ENCODE assay signal across 23 cellular contexts in the genomic region with DNA sequence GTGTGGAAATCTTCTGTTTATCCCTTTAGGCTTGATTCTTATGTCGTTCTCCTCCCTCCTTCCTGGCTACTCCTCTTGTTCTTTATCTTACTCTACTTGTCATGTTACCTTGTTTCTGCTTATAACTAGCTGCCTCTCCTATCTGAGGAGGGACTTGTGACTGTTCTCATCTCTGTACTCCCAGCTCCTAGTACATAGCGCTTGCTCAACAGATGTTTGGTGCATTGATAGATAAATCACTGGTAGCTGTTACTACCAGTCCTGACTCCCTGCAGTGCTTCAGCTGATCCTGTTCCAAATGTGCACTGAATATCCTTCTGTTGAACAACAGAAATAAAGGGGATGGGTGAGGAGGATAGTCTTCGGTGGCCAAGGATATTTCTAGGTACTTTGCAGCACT. TPM values are rescaled to one million over a fixed set of nuclear protein-coding genes. Genes with fewer than 3 reads are reported as not detected.
"Had no signal": no experiment of that assay in that cellular context is flagged by ENCODE, and none has a peak within 500 bp of the region (broad histone marks: within the 10 kb centered on the region; RNA-seq: fewer than 3 reads in every experiment).

No MANE protein-coding gene starts in this region.

- DNase-seq: activated CD4-positive, alpha-beta T cell treated with anti-CD3 and anti-CD28 coated beads, Interleukin-2, amount 50 U/mL, for 4 hours; activated CD4-positive, CD25-positive, alpha-beta regulatory T cell treated with anti-CD3 and anti-CD28 coated beads, Interleukin-2, amount 50 U/mL, for 72 hours; activated naive CD4-positive, alpha-beta T cell treated with Interleukin-2 at 50 U/mL for 16 hours; activated naive CD8-positive, alpha-beta T cell treated with anti-CD3 and anti-CD28 coated beads, Interleukin-2, amount 50 U/mL, for 24 hours; aorta; brain microvascular endothelial cell; central memory CD4-positive, alpha-beta T cell; colonic mucosa; esophagus squamous epithelium; hypothalamus; islet precursor cell; lower lobe of right lung; natural killer cell; stimulated activated CD4-positive, alpha-beta T cell treated with anti-CD3 and anti-CD28 coated beads, Interleukin-4, amount 100 ng/mL, for 24 hours; stomach; upper lobe of left lung had no signal

- H3K9me3 ChIP-seq: colonic mucosa, esophagus squamous epithelium, lower lobe of right lung, stomach, upper lobe of left lung had no signal

- H3K36me3 Mint-ChIP-seq: natural killer cell; stimulated activated effector memory CD8-positive, alpha-beta T cell treated with anti-CD3 and anti-CD28 coated beads, Interleukin-12 subunit alpha, Interleukin-12 subunit beta, amount 100 ng/mL, for 72 hours had no signal

- H3K4me3 Mint-ChIP-seq: activated naive CD8-positive, alpha-beta T cell treated with anti-CD3 and anti-CD28 coated beads, Interleukin-2, amount 50 U/mL, for 24 hours; activated T-helper 17 cell treated with anti-CD3 and anti-CD28 coated beads, Interleukin-2, amount 50 U/mL, for 72 hours; natural killer cell; stimulated activated effector memory CD8-positive, alpha-beta T cell treated with anti-CD3 and anti-CD28 coated beads, Interleukin-12 subunit alpha, Interleukin-12 subunit beta, amount 100 ng/mL, for 72 hours; T-helper 2 cell treated with Interferon-gamma antibody and Interleukin-4, amounts not matched to agents 5 μg/mL and 100 μg/mL, for 36 hours had no signal

- H3K27me3 ChIP-seq: brain microvascular endothelial cell, colonic mucosa, esophagus squamous epithelium, stomach, upper lobe of left lung had no signal

- H3K36me3 ChIP-seq: colonic mucosa, esophagus squamous epithelium, lower lobe of right lung, upper lobe of left lung had no signal

- H3K4me1 ChIP-seq: lower lobe of right lung had no signal

- H3K27ac Mint-ChIP-seq: activated naive CD8-positive, alpha-beta T cell treated with anti-CD3 and anti-CD28 coated beads, Interleukin-2, amount 50 U/mL, for 24 hours; activated T-helper 17 cell treated with anti-CD3 and anti-CD28 coated beads, Interleukin-2, amount 50 U/mL, for 72 hours; natural killer cell; stimulated activated effector memory CD8-positive, alpha-beta T cell treated with anti-CD3 and anti-CD28 coated beads, Interleukin-12 subunit alpha, Interleukin-12 subunit beta, amount 100 ng/mL, for 72 hours; T-helper 2 cell treated with Interferon-gamma antibody and Interleukin-4, amounts not matched to agents 5 μg/mL and 100 μg/mL, for 36 hours had no signal

- H3K4me3 ChIP-seq: colonic mucosa, esophagus squamous epithelium, lower lobe of right lung, smooth muscle cell, stomach, upper lobe of left lung had no signal

- H3K9me3 Mint-ChIP-seq: activated naive CD8-positive, alpha-beta T cell treated with anti-CD3 and anti-CD28 coated beads, Interleukin-2, amount 50 U/mL, for 24 hours; activated T-helper 17 cell treated with anti-CD3 and anti-CD28 coated beads, Interleukin-2, amount 50 U/mL, for 72 hours; natural killer cell; stimulated activated effector memory CD8-positive, alpha-beta T cell treated with anti-CD3 and anti-CD28 coated beads, Interleukin-12 subunit alpha, Interleukin-12 subunit beta, amount 100 ng/mL, for 72 hours; T-helper 2 cell treated with Interferon-gamma antibody and Interleukin-4, amounts not matched to agents 5 μg/mL and 100 μg/mL, for 36 hours had no signal

- H3K27ac ChIP-seq: brain microvascular endothelial cell, colonic mucosa, esophagus squamous epithelium, lower lobe of right lung, stomach, upper lobe of left lung had no signal

RNA-seq across cellular contexts. Expression of a gene that starts 7.3 kb away (rescaled TPM):
- total RNA-seq: activated CD8-positive, alpha-beta memory T cell treated with anti-CD3 and anti-CD28 coated beads for 36 hours; smooth muscle cell had no signal

RNA-seq across cellular contexts. Expression of a gene that starts 45.0 kb away (rescaled TPM):
- total RNA-seq: mesenteric fat pad, stomach, temporal lobe had no signal
